Comparison of ENCODE assay signal across 8 cellular contexts in the genomic region with DNA sequence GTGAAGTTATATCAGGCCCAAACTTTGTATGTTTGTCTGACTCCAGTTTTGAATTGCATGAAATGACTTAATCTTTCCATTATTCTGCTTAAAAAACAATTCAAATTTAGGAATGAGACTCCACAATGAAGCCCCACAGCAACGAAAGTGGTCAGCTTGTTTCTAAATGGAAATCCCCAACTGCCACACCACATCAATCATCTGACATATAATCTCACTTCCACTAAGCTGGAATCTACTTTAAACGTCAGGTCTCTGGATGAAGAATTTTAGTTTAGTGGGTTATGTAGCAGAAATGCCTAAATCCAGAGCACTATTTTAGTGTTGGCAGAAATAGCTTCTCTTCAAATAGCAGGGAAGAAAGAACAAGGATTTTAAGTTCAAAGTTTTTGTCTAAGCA. TPM values are rescaled to one million over a fixed set of nuclear protein-coding genes. Genes with fewer than 3 reads are reported as not detected.
DNase-seq lines count a peak whose midpoint lies in the region; ATAC-seq and TF ChIP-seq lines count a peak whose summit lies in the region.

No MANE protein-coding gene starts in this region.

- no peak for TF ChIP-seq POLR2A in esophagus muscularis mucosa (IDR thresholded peaks at IDR 0.05; ENCODE audit: low read depth)

- intact Hi-C loops in activated naive CD4-positive, alpha-beta T cell treated with anti-CD3 and anti-CD28 coated beads for 36 hours (cut with micrococcal nuclease), result loop anchor here (10.0 kb wide), 2 partner anchors 1300 to 1700 kb away; a partner anchor contains a TSS
- intact Hi-C loops in esophagus muscularis mucosa (cut with DNase I), result loop anchor here (2.0 to 10.0 kb wide), 2 partner anchors 90 to 128 kb away; no protein-coding TSS in a partner anchor

- no peaks in the 10 kb centered on the region for H3K9me3 ChIP-seq in esophagus muscularis mucosa

- TF ChIP-seq CTCF in esophagus muscularis mucosa (IDR thresholded peaks at IDR 0.05) (no peak), RWPE1 (conservative IDR thresholded peaks at IDR 0.05; ENCODE audit: low read depth) (no peak)

- no peaks in the 10 kb centered on the region for H3K36me3 ChIP-seq in esophagus muscularis mucosa

- no peaks in the 10 kb centered on the region for H3K36me3 Mint-ChIP-seq in activated naive CD4-positive, alpha-beta T cell treated with anti-CD3 and anti-CD28 coated beads, Interleukin-2, amount 50 U/mL, for 24 hours
- no peaks in the 10 kb centered on the region for H3K36me3 Mint-ChIP-seq in activated naive CD4-positive, alpha-beta T cell treated with anti-CD3 and anti-CD28 coated beads for 36 hours (ENCODE audit: low read depth)
- H3K36me3 Mint-ChIP-seq in effector memory CD8-positive, alpha-beta T cell (ENCODE audit: insufficient read depth), result peaks cover 12% of the 10 kb centered on the region

- POLR2A ChIA-PET in RWPE1 (lab: Yijun Ruan, JAX; ENCODE audit: low non-redundant PET), result no interaction called here

- TF ChIP-seq EP300 in esophagus muscularis mucosa (IDR thresholded peaks at IDR 0.05), result no peak

- H3K9me3 Mint-ChIP-seq in activated naive CD4-positive, alpha-beta T cell treated with anti-CD3 and anti-CD28 coated beads, Interleukin-2, amount 50 U/mL, for 24 hours, result no peaks in the 10 kb centered on the region
- H3K9me3 Mint-ChIP-seq in activated naive CD4-positive, alpha-beta T cell treated with anti-CD3 and anti-CD28 coated beads for 36 hours, result no peaks in the 10 kb centered on the region
- H3K9me3 Mint-ChIP-seq in stimulated activated naive CD8-positive, alpha-beta T cell treated with anti-CD3 and anti-CD28 coated beads, Interleukin-15, amount 100 ng/mL, for 72 hours, result no peaks in the 10 kb centered on the region
- H3K9me3 Mint-ChIP-seq in effector memory CD8-positive, alpha-beta T cell, result no peaks in the 10 kb centered on the region

- no peak overlapping the region for H3K27ac Mint-ChIP-seq in activated naive CD4-positive, alpha-beta T cell treated with anti-CD3 and anti-CD28 coated beads, Interleukin-2, amount 50 U/mL, for 24 hours
- no peak overlapping the region for H3K27ac Mint-ChIP-seq in activated naive CD4-positive, alpha-beta T cell treated with anti-CD3 and anti-CD28 coated beads for 36 hours
- no peak overlapping the region for H3K27ac Mint-ChIP-seq in stimulated activated naive CD8-positive, alpha-beta T cell treated with anti-CD3 and anti-CD28 coated beads, Interleukin-15, amount 100 ng/mL, for 72 hours
- no peak overlapping the region for H3K27ac Mint-ChIP-seq in effector memory CD8-positive, alpha-beta T cell

- H3K4me1 Mint-ChIP-seq in activated naive CD4-positive, alpha-beta T cell treated with anti-CD3 and anti-CD28 coated beads, Interleukin-2, amount 50 U/mL, for 24 hours, result peaks cover 24% of the 10 kb centered on the region
- peaks cover 20% of the 10 kb centered on the region for H3K4me1 Mint-ChIP-seq in activated naive CD4-positive, alpha-beta T cell treated with anti-CD3 and anti-CD28 coated beads for 36 hours (ENCODE audit: low read depth)
- H3K4me1 Mint-ChIP-seq in stimulated activated naive CD8-positive, alpha-beta T cell treated with anti-CD3 and anti-CD28 coated beads, Interleukin-15, amount 100 ng/mL, for 72 hours, result peaks cover 42% of the 10 kb centered on the region
- H3K4me1 Mint-ChIP-seq in effector memory CD8-positive, alpha-beta T cell (ENCODE audit: low read depth in 2 of 2), result peaks cover 11 to 18% of the 10 kb centered on the region in 2 donors

- no peaks in the 10 kb centered on the region for H3K27me3 ChIP-seq in esophagus muscularis mucosa

- H3K4me1 ChIP-seq in esophagus muscularis mucosa, result peaks cover 26 to 35% (median 31%) of the 10 kb centered on the region in 4 donors

- H3K27ac ChIP-seq in esophagus muscularis mucosa (replicated peaks in 1 of 4) (peak overlapping the region; percentile 96 to 100 (median 98)), RWPE1 (no peak overlapping the region)

- ATAC-seq in stimulated activated naive CD8-positive, alpha-beta T cell treated with anti-CD3 and anti-CD28 coated beads, Interleukin-15, amount 100 ng/mL, for 72 hours, result no peak
- ATAC-seq in effector memory CD8-positive, alpha-beta T cell (replicated peaks), result no peak

- no peaks in the 10 kb centered on the region for H3K27me3 Mint-ChIP-seq in activated naive CD4-positive, alpha-beta T cell treated with anti-CD3 and anti-CD28 coated beads, Interleukin-2, amount 50 U/mL, for 24 hours
- no peaks in the 10 kb centered on the region for H3K27me3 Mint-ChIP-seq in activated naive CD4-positive, alpha-beta T cell treated with anti-CD3 and anti-CD28 coated beads for 36 hours (ENCODE audit: low read depth)
- H3K27me3 Mint-ChIP-seq in stimulated activated naive CD8-positive, alpha-beta T cell treated with anti-CD3 and anti-CD28 coated beads, Interleukin-15, amount 100 ng/mL, for 72 hours, result no peaks in the 10 kb centered on the region
- no peaks in the 10 kb centered on the region for H3K27me3 Mint-ChIP-seq in effector memory CD8-positive, alpha-beta T cell

- DNase-seq in activated naive CD4-positive, alpha-beta T cell treated with anti-CD3 and anti-CD28 coated beads for 36 hours, result no peak
- DNase-seq in NCI-H226, result peak; percentile 39
- no peak for DNase-seq in esophagus muscularis mucosa (ENCODE audit: extremely low spot score)
- DNase-seq in stimulated activated naive CD8-positive, alpha-beta T cell treated with anti-CD3 and anti-CD28 coated beads, Interleukin-15, amount 100 ng/mL, for 72 hours, result no peak
- DNase-seq in kidney glomerular epithelial cell (lab: John Stamatoyannopoulos, UW), result no peak
- no peak for DNase-seq in RWPE1 (ENCODE audit: low spot score)
- DNase-seq in effector memory CD8-positive, alpha-beta T cell, result no peak

- H3K4me3 Mint-ChIP-seq in activated naive CD4-positive, alpha-beta T cell treated with anti-CD3 and anti-CD28 coated beads, Interleukin-2, amount 50 U/mL, for 24 hours, result peak overlapping the region; percentile 93
- no peak overlapping the region for H3K4me3 Mint-ChIP-seq in activated naive CD4-positive, alpha-beta T cell treated with anti-CD3 and anti-CD28 coated beads for 36 hours
- H3K4me3 Mint-ChIP-seq in stimulated activated naive CD8-positive, alpha-beta T cell treated with anti-CD3 and anti-CD28 coated beads, Interleukin-15, amount 100 ng/mL, for 72 hours, result peak overlapping the region; percentile 18 to 89
- no peak overlapping the region for H3K4me3 Mint-ChIP-seq in effector memory CD8-positive, alpha-beta T cell

- 12% methylated on average over 2 of the region's 2 CpGs for WGBS in esophagus muscularis mucosa

- CTCF ChIA-PET in activated naive CD4-positive, alpha-beta T cell treated with anti-CD3 and anti-CD28 coated beads for 36 hours (lab: Charles Lee), result no interaction called here
- CTCF ChIA-PET in RWPE1 (lab: Yijun Ruan, JAX), result interaction anchor here (0.7 kb wide), 2 partner anchors 32 to 622 kb away, joined by 3 read pairs; no protein-coding TSS in a partner anchor

- peak overlapping the region in 1 of 4 donors; percentile 77 for H3K4me3 ChIP-seq in esophagus muscularis mucosa

RNA-seq across cellular contexts. Expression of a gene that starts 1.8 kb away (rescaled TPM):
- total RNA-seq in activated naive CD4-positive, alpha-beta T cell treated with anti-CD3 and anti-CD28 coated beads for 36 hours, result 10 to 100 TPM; 12.7 to 14.5 TPM
- total RNA-seq in esophagus muscularis mucosa, result 10 to 100 TPM; 42.5 to 53.0 (median 45.0) TPM

Comparison
In these comparisons a context has a peak if more than half of its experiments do, and no peak if none do; other contexts are left out.
1. H3K4me3 Mint-ChIP-seq: peak in activated naive CD4-positive, alpha-beta T cell treated with anti-CD3 and anti-CD28 coated beads, Interleukin-2, amount 50 U/mL, for 24 hours (single experiment) and stimulated activated naive CD8-positive, alpha-beta T cell treated with anti-CD3 and anti-CD28 coated beads, Interleukin-15, amount 100 ng/mL, for 72 hours (2 of 2); none in activated naive CD4-positive, alpha-beta T cell treated with anti-CD3 and anti-CD28 coated beads for 36 hours (single experiment) and effector memory CD8-positive, alpha-beta T cell (0 of 2).